Comparison of ENCODE assay signal across 8 cellular contexts in genomic region chr12:70920251-70920851, GRCh38. TPM values are rescaled to one million over a fixed set of nuclear protein-coding genes. Genes with fewer than 3 reads are reported as not detected.
A peak's percentile ranks its signal among the peaks of the same experiment; 100 is the strongest.
DNase-seq lines count a peak whose midpoint lies in the region; ATAC-seq, FAIRE-seq and TF ChIP-seq lines count a peak whose summit lies in the region.
"Had no signal": no experiment of that assay in that cellular context is flagged by ENCODE, and none has a peak within 500 bp of the region (broad histone marks: within the 10 kb centered on the region; RNA-seq: fewer than 3 reads in every experiment).

Gene PTPRR (minus strand): TSS chr12:70920738. CDS start chr12:70920390, 348 bp downstream.

- no peaks in the 10 kb centered on the region for H3K27me3 ChIP-seq in testis

- FAIRE-seq in GM12891 (lab: Jason Lieb, UNC), result no peak
- FAIRE-seq: endothelial cell of umbilical vein had no signal

- TF ChIP-seq CTCF in testis (IDR thresholded peaks at IDR 0.05), result no peak

- H3K36me3 ChIP-seq in testis (ENCODE audit: low read depth, missing control alignments), result no peaks in the 10 kb centered on the region

- H3K4me3 ChIP-seq in testis, result peak within 1 kb of the TSS; percentile 36 to 37

- TF ChIP-seq POLR2A in testis (IDR thresholded peaks at IDR 0.05) (no peak), GM12891 (IDR thresholded peaks at IDR 0.05; ENCODE audit: low read depth, low read length) (no peak)

- DNase-seq in NCI-H1105 (lab: John Stamatoyannopoulos, UW) (peak; percentile 52), iPS-NIHi7 (ENCODE audit: extremely low spot score) (peak; percentile 76), testis (peak; percentile 29), GM12891 (ENCODE audit: insufficient read length, low spot score) (no peak), NCI-H446 treated with DMSO at 0.1 percent for 48 hours (lab: John Stamatoyannopoulos, UW) (no peak)

- peaks cover 4% of the 10 kb centered on the region for H3K4me1 ChIP-seq in testis

- WGBS in testis, 2 donors, result 1 to 3% methylated on average over 15 to 29 of the region's 29 CpGs

- ATAC-seq in SK-N-SH treated with all-trans-retinoic acid at 6 μM for 48 hours, result peak; percentile 81
- no peak for ATAC-seq in HG02870 (IDR thresholded peaks at IDR 0.05; ENCODE audit: unreplicated experiment)

- no peak within 1 kb of the TSS for H3K27ac ChIP-seq in testis

- no peaks in the 10 kb centered on the region for H3K9me3 ChIP-seq in testis

- intact Hi-C loops in testis (cut with DNase I; ENCODE audit: low total_unique reads), result no loop called here

TF ChIP-seq in SK-N-SH treated with all-trans-retinoic acid at 6 μM for 48 hours, 23 proteins besides CTCF, POLR2A, EP300 and RAD21:
- no peak for TF ChIP-seq ARNTL (CRISPR knock-in tag; IDR thresholded peaks at IDR 0.05; ENCODE audit: borderline replicate concordance, low read depth)
- TF ChIP-seq TOX (CRISPR knock-in tag; IDR thresholded peaks at IDR 0.05; ENCODE audit: borderline replicate concordance), result no peak
- no peak for TF ChIP-seq PATZ1 (CRISPR knock-in tag; IDR thresholded peaks at IDR 0.05; ENCODE audit: borderline replicate concordance)
- TF ChIP-seq SNAI2 (CRISPR knock-in tag; IDR thresholded peaks at IDR 0.05), result no peak
- no peak for TF ChIP-seq RARB (CRISPR knock-in tag; IDR thresholded peaks at IDR 0.05)
- no peak for TF ChIP-seq ZFP30 (CRISPR knock-in tag; IDR thresholded peaks at IDR 0.05)
- TF ChIP-seq TSHZ2 (CRISPR knock-in tag; IDR thresholded peaks at IDR 0.05), result no peak
- no peak for TF ChIP-seq BACH2 (CRISPR knock-in tag; IDR thresholded peaks at IDR 0.05; ENCODE audit: borderline replicate concordance)
TF ChIP-seq in SK-N-SH treated with all-trans-retinoic acid at 6 μM for 48 hours: peak in this region for 0.

TF ChIP-seq in GM12891, 5 proteins besides CTCF, POLR2A, EP300 and RAD21:
- TF ChIP-seq SPI1 (IDR thresholded peaks at IDR 0.05; ENCODE audit: low read depth, low read length), result no peak
- TF ChIP-seq PAX5 (IDR thresholded peaks at IDR 0.05; ENCODE audit: insufficient read depth, low read length, severe bottlenecking), result no peak
- TF ChIP-seq TAF1 (IDR thresholded peaks at IDR 0.05; ENCODE audit: low read depth, low read length), result no peak
- TF ChIP-seq POU2F2 (IDR thresholded peaks at IDR 0.05; ENCODE audit: low read depth, low read length), result no peak

RNA-seq across cellular contexts. Expression of gene PTPRR, which starts in this region (rescaled TPM):
- under 1 TPM; 0.24 to 0.43 TPM for total RNA-seq in testis
- 0.16 TPM for polyA plus RNA-seq in testis (ENCODE audit: insufficient read depth, low read depth, low replicate concordance)
- polyA plus RNA-seq in GM12891 (2012; ENCODE audit: low read depth, missing spikeins), result not detected

Comparison
In these comparisons a context has a peak if more than half of its experiments do, and no peak if none do; other contexts are left out.
1. Peak in DNase-seq and H3K4me3 ChIP-seq in testis; RNA of the gene not detected or under 1 TPM.
2. DNase-seq: peak in NCI-H1105 (single experiment) and iPS-NIHi7 (single experiment); none in GM12891 (single experiment) and NCI-H446 treated with DMSO at 0.1 percent for 48 hours (single experiment).